In genomic region chr14:105389534-105389933, GRCh38 we compare ENCODE assay signal across 18 cellular contexts. TPM values are rescaled to one million over a fixed set of nuclear protein-coding genes. Genes with fewer than 3 reads are reported as not detected.
A peak's percentile ranks its signal among the peaks of the same experiment; 100 is the strongest.
DNase-seq lines count a peak whose midpoint lies in the region; ATAC-seq, FAIRE-seq and TF ChIP-seq lines count a peak whose summit lies in the region.
"Had no signal": no experiment of that assay in that cellular context is flagged by ENCODE, and none has a peak within 500 bp of the region (broad histone marks: within the 10 kb centered on the region; RNA-seq: fewer than 3 reads in every experiment).

No MANE protein-coding gene starts in this region.

- H3K27me3 ChIP-seq in adrenal gland, result no peaks in the 10 kb centered on the region
- no peaks in the 10 kb centered on the region for H3K27me3 ChIP-seq in pancreas
- no peaks in the 10 kb centered on the region for H3K27me3 ChIP-seq in esophagus squamous epithelium
- H3K27me3 ChIP-seq in uterus, result no peaks in the 10 kb centered on the region
- H3K27me3 ChIP-seq: body of pancreas, Peyer's patch had no signal

- H3K4me3 ChIP-seq in adrenal gland, result no peak overlapping the region
- no peak overlapping the region for H3K4me3 ChIP-seq in pancreas
- no peak overlapping the region for H3K4me3 ChIP-seq in esophagus squamous epithelium
- H3K4me3 ChIP-seq in uterus, result no peak overlapping the region
- H3K4me3 ChIP-seq: body of pancreas, Peyer's patch had no signal

- H3K4me1 ChIP-seq in adrenal gland (replicated peaks in 1 of 2), result no peaks in the 10 kb centered on the region
- H3K4me1 ChIP-seq in pancreas, result peaks cover 0 to 9% (median 0%) of the 10 kb centered on the region in 3 donors
- H3K4me1 ChIP-seq in esophagus squamous epithelium, result peaks cover 14 to 48% (median 15%) of the 10 kb centered on the region in 3 donors
- H3K4me1 ChIP-seq in uterus, result no peaks in the 10 kb centered on the region

- H3K9me3 ChIP-seq in adrenal gland (replicated peaks in 1 of 3) (no peaks in the 10 kb centered on the region), pancreas (no peaks in the 10 kb centered on the region), esophagus squamous epithelium (no peaks in the 10 kb centered on the region), uterus (no peaks in the 10 kb centered on the region)
- H3K9me3 ChIP-seq: body of pancreas, Peyer's patch had no signal

- ATAC-seq in left ventricle myocardium superior (peak; percentile 22), pancreas (peak in 3 of 4 donors; percentile 11 to 40 (median 14))
- ATAC-seq: body of pancreas had no signal

- H3K27ac ChIP-seq in adrenal gland (peak overlapping the region in 3 of 5 donors; percentile 29 to 72 (median 43)), pancreas (peak overlapping the region in 2 of 4 donors; percentile 39 to 48), esophagus squamous epithelium (peak overlapping the region in 2 of 4 donors; percentile 6 to 50), uterus (no peak overlapping the region)
- H3K27ac ChIP-seq: C4-2B had no signal

- H3K36me3 ChIP-seq in adrenal gland (replicated peaks in 1 of 2), result peaks cover 0 to 15% of the 10 kb centered on the region in 2 donors
- peaks cover 0 to 10% (median 3%) of the 10 kb centered on the region in 3 donors for H3K36me3 ChIP-seq in pancreas
- H3K36me3 ChIP-seq in esophagus squamous epithelium, result peaks cover 0 to 77% (median 3%) of the 10 kb centered on the region in 3 donors
- H3K36me3 ChIP-seq in uterus, result no peaks in the 10 kb centered on the region

- 68 to 76% (median 72%) methylated on average over 7 to 12 of the region's 12 CpGs for WGBS in adrenal gland, 4 donors
- 74 to 76% methylated on average over 12 of the region's 12 CpGs for WGBS in pancreas, 2 donors
- WGBS in esophagus squamous epithelium, 2 donors, result no CpG with 5 or more reads among the region's 12 CpGs

- peak; percentile 37 for DNase-seq in Ammon's horn (ENCODE audit: low spot score)
- no peak for DNase-seq in adrenal gland
- DNase-seq in left ventricle myocardium superior, result no peak
- DNase-seq in pancreas, result peak in 4 of 6 donors; percentile 20 to 74 (median 42)
- DNase-seq in NCI-H82 treated with DMSO at 0.1 percent for 48 hours (lab: John Stamatoyannopoulos, UW; ENCODE audit: unreplicated experiment), result no peak
- DNase-seq in esophagus squamous epithelium (lab: John Stamatoyannopoulos, UW), result no peak
- no peak for DNase-seq in LoVo (ENCODE audit: low spot score)
- DNase-seq in uterus, result no peak
- DNase-seq: activated T-cell treated with anti-CD3 and anti-CD28 coated beads, Interleukin-2, amount 50 U/mL, for 1 hour; H7; NCI-H1436; NCI-H774; trophoblast cell had no signal

- TF ChIP-seq CTCF in adrenal gland (IDR thresholded peaks at IDR 0.05), result no peak
- no peak for TF ChIP-seq CTCF in pancreas (IDR thresholded peaks at IDR 0.05)
- TF ChIP-seq CTCF in esophagus squamous epithelium (IDR thresholded peaks at IDR 0.05), result no peak
- no peak for TF ChIP-seq CTCF in uterus (IDR thresholded peaks at IDR 0.05)

- intact Hi-C loops in adrenal gland (cut with DNase I), result no loop called here
- intact Hi-C loops in left ventricle myocardium superior (cut with micrococcal nuclease), result no loop called here
- intact Hi-C loops in pancreas (cut with DNase I), result no loop called here
- intact Hi-C loops in esophagus squamous epithelium (cut with DNase I), result no loop called here
- intact Hi-C loops in uterus (cut with DNase I; ENCODE audit: low total_unique reads), result no loop called here

- FAIRE-seq in pancreas (lab: Jason Lieb, UNC), result no peak
- FAIRE-seq: A204.1, keratinocyte had no signal

- TF ChIP-seq POLR2A in adrenal gland (IDR thresholded peaks at IDR 0.05) (no peak), esophagus squamous epithelium (IDR thresholded peaks at IDR 0.05) (no peak), uterus (IDR thresholded peaks at IDR 0.05) (no peak)

RNA-seq across cellular contexts. Expression of gene TEX22, which starts 8.8 kb away (rescaled TPM):
- total RNA-seq in adrenal gland, result 1 to 10 TPM in 4 of 8 donors, under 1 TPM in 1, not detected in 3; 0.17 to 2.8 (median 1.2) TPM
- under 1 TPM; 0.20 to 0.38 (median 0.24) TPM for polyA plus RNA-seq in adrenal gland
- total RNA-seq in left ventricle myocardium superior, result 1.6 TPM
- 1 to 10 TPM in 4 of 6 donors, under 1 TPM in 2; 0.14 to 2.4 (median 1.5) TPM for total RNA-seq in pancreas
- polyA plus RNA-seq in pancreas, result under 1 TPM; 0.40 to 0.57 TPM
- under 1 TPM in 1 of 4 donors, not detected in 3; 0.57 TPM for total RNA-seq in esophagus squamous epithelium
- total RNA-seq in uterus, result 1 to 10 TPM in 2 of 4 donors, not detected in 2; 1.1 to 3.8 TPM

RNA-seq across cellular contexts. Expression of gene MTA1, which starts 30.1 kb away (rescaled TPM):
- total RNA-seq in adrenal gland, result 100 to 1,000 TPM in 2 of 8 donors, 10 to 100 TPM in 6; 36.6 to 102 (median 59.5) TPM
- 100 to 1,000 TPM in 2 of 3 donors, 10 to 100 TPM in 1; 11.8 to 270 (median 142) TPM for polyA plus RNA-seq in adrenal gland
- 201 TPM for total RNA-seq in left ventricle myocardium superior
- total RNA-seq in pancreas, result 10 to 100 TPM; 34.8 to 68.6 (median 51.6) TPM
- polyA plus RNA-seq in pancreas, result 100 to 1,000 TPM; 115 to 138 TPM
- 10 to 100 TPM; 19.9 to 64.7 (median 39.6) TPM for total RNA-seq in esophagus squamous epithelium
- 100 to 1,000 TPM in 2 of 4 donors, 10 to 100 TPM in 2; 62.9 to 218 (median 108) TPM for total RNA-seq in uterus

Comparison
In these comparisons a context has a peak if more than half of its experiments do, and no peak if none do; other contexts are left out.
1. DNase-seq: peak in Ammon's horn (single experiment) and pancreas (4 of 6); none in adrenal gland (0 of 7), left ventricle myocardium superior (single experiment), NCI-H82 treated with DMSO at 0.1 percent for 48 hours (single experiment), esophagus squamous epithelium (single experiment), LoVo (single experiment) and uterus (0 of 2).
2. H3K27ac ChIP-seq: peak in adrenal gland (3 of 5); none in uterus (0 of 2).